8 cellular contexts compared by ENCODE assay signal in genomic region chr14:26598081-26598671, GRCh38. TPM values are rescaled to one million over a fixed set of nuclear protein-coding genes. Genes with fewer than 3 reads are reported as not detected.
DNase-seq lines count a peak whose midpoint lies in the region; ATAC-seq and TF ChIP-seq lines count a peak whose summit lies in the region.

No MANE protein-coding gene starts in this region.

- TF ChIP-seq CTCF in cardiac muscle cell (IDR thresholded peaks at IDR 0.05; ENCODE audit: low read depth, low read length), result no peak
- TF ChIP-seq CTCF in HFFc6 (IDR thresholded peaks at IDR 0.05), result no peak

- H3K27me3 ChIP-seq in adipocyte (replicated peaks; ENCODE audit: control insufficient read depth, insufficient read depth, low read length), result no peaks in the 10 kb centered on the region
- H3K27me3 ChIP-seq in cardiac muscle cell, result peaks cover 3% of the 10 kb centered on the region

- H3K4me1 Mint-ChIP-seq in HFFc6 (ENCODE audit: low read depth), result no peaks in the 10 kb centered on the region

- no peak for ATAC-seq in GM18867 (IDR thresholded peaks at IDR 0.05; ENCODE audit: unreplicated experiment)

- H3K4me1 ChIP-seq in adipocyte (ENCODE audit: control insufficient read depth, insufficient read depth, low read length) (peaks cover 19% of the 10 kb centered on the region), cardiac muscle cell (ENCODE audit: low read depth) (peaks cover 9% of the 10 kb centered on the region)

- peak overlapping the region; percentile 88 for H3K9ac ChIP-seq in adipocyte (ENCODE audit: low read length)

- peaks cover 1% of the 10 kb centered on the region; the same call in 1 of the 2 replicates for H3K27me3 Mint-ChIP-seq in HFFc6 (ENCODE audit: insufficient read depth)

- peak overlapping the region; percentile 90 for H3K4me3 ChIP-seq in adipocyte (ENCODE audit: low read length)
- peak overlapping the region; percentile 97 for H3K4me3 ChIP-seq in cardiac muscle cell

- peaks cover 4% of the 10 kb centered on the region for H3K9me3 ChIP-seq in adipocyte (ENCODE audit: control insufficient read depth, low read length)
- no peaks in the 10 kb centered on the region for H3K9me3 ChIP-seq in cardiac muscle cell (ENCODE audit: low read depth)

- H3K27ac ChIP-seq in cardiac muscle cell, result peak overlapping the region; percentile 69

- peaks cover 8% of the 10 kb centered on the region; the same call in 1 of the 2 replicates for H3K9me3 Mint-ChIP-seq in HFFc6

- no peak overlapping the region for H3K27ac Mint-ChIP-seq in HFFc6

- DNase-seq in stimulated activated CD4-positive, alpha-beta T cell treated with anti-CD3 and anti-CD28 coated beads, Interleukin-2, amount 100 ng/mL, for 24 hours, result peak; percentile 6 to 17
- DNase-seq in stimulated activated CD4-positive, alpha-beta T cell treated with anti-CD3 and anti-CD28 coated beads, Interleukin-1b, Interleukin-23, amount 100 ng/mL, for 48 hours, result no peak
- DNase-seq in NCI-H2196 treated with DMSO at 0.1 percent for 48 hours (lab: John Stamatoyannopoulos, UW; ENCODE audit: unreplicated experiment), result peak; percentile 86
- DNase-seq in adipocyte (ENCODE audit: low read depth), result peak; percentile 93
- peak; percentile 96 to 97 for DNase-seq in cardiac muscle cell (ENCODE audit: low read depth in 1 of 2, low spot score in 1 of 2)
- peak; percentile 61 to 99 (median 94) for DNase-seq in nucleus accumbens (lab: John Stamatoyannopoulos, UW)
- no peak for DNase-seq in HFFc6

- no peak overlapping the region; the same call in 1 of the 2 replicates for H3K4me3 Mint-ChIP-seq in HFFc6

- no peaks in the 10 kb centered on the region for H3K36me3 ChIP-seq in adipocyte (ENCODE audit: control insufficient read depth, insufficient read depth, low read length, severe bottlenecking)
- no peaks in the 10 kb centered on the region for H3K36me3 ChIP-seq in cardiac muscle cell

- H3K36me3 Mint-ChIP-seq in HFFc6 (ENCODE audit: low read depth), result no peaks in the 10 kb centered on the region

RNA-seq across cellular contexts. Expression of gene NOVA1, which starts 0.3 kb away (rescaled TPM):
- total RNA-seq in cardiac muscle cell, result 8.1 and 11.1 TPM in 2 replicates
- polyA plus RNA-seq in cardiac muscle cell, result 11.1 and 11.9 TPM in 2 replicates
- total RNA-seq in HFFc6 (2021; fragmentation: NEBNext Ultra II Directional; extraction: Animal tissue kit (Norgen Biotek cat#: 25700)), result not detected

Comparison
In these comparisons a context has a peak if more than half of its experiments do, and no peak if none do; other contexts are left out.
1. DNase-seq: peak in stimulated activated CD4-positive, alpha-beta T cell treated with anti-CD3 and anti-CD28 coated beads, Interleukin-2, amount 100 ng/mL, for 24 hours (2 of 2), NCI-H2196 treated with DMSO at 0.1 percent for 48 hours (single experiment), adipocyte (single experiment), cardiac muscle cell (2 of 2) and nucleus accumbens (56 of 56); none in stimulated activated CD4-positive, alpha-beta T cell treated with anti-CD3 and anti-CD28 coated beads, Interleukin-1b, Interleukin-23, amount 100 ng/mL, for 48 hours (single experiment) and HFFc6 (single experiment).